In genomic region chr11:24496371-24496727, GRCh38 we compare ENCODE assay signal across 11 cellular contexts. TPM values are rescaled to one million over a fixed set of nuclear protein-coding genes. Genes with fewer than 3 reads are reported as not detected.
A peak's percentile ranks its signal among the peaks of the same experiment; 100 is the strongest.
DNase-seq lines count a peak whose midpoint lies in the region; ATAC-seq, FAIRE-seq and TF ChIP-seq lines count a peak whose summit lies in the region.
"Had no signal": no experiment of that assay in that cellular context is flagged by ENCODE, and none has a peak within 500 bp of the region (broad histone marks: within the 10 kb centered on the region; RNA-seq: fewer than 3 reads in every experiment).

No MANE protein-coding gene starts in this region.

- no peak for ATAC-seq in HepG2
- ATAC-seq in thoracic aorta (ENCODE audit: insufficient number of reproducible peaks, low FRiP score, low read depth): no peak
- ATAC-seq in HG03469 (IDR thresholded peaks at IDR 0.05; ENCODE audit: unreplicated experiment): no peak
- ATAC-seq: GM12878 had no signal

- POLR2A ChIA-PET in HepG2 (lab: Yijun Ruan, JAX): no interaction called here

- TF ChIP-seq EP300 in HepG2 (IDR thresholded peaks at IDR 0.05; ENCODE audit: low read depth in 2 of 2, low read length in 2 of 2) (no peak), HepG2 (CRISPR knock-in tag; IDR thresholded peaks at IDR 0.05; ENCODE audit: borderline replicate concordance) (no peak)

- H3K9me3 ChIP-seq in HepG2 (ENCODE audit: low read length) (no peaks in the 10 kb centered on the region), thoracic aorta (no peaks in the 10 kb centered on the region)

- TF ChIP-seq POLR2A in HepG2 (IDR thresholded peaks at IDR 0.05; ENCODE audit: insufficient read depth in 1 of 2, low read depth in 2 of 2, low read length in 2 of 2): no peak

- H3K27ac ChIP-seq in HepG2 (ENCODE audit: extremely low read length, insufficient read depth, low read length) (no peak overlapping the region), thoracic aorta (no peak overlapping the region)

- H3K9ac ChIP-seq in HepG2 (ENCODE audit: insufficient read depth, low read depth, low read length): no peak overlapping the region

- intact Hi-C loops in HepG2 (cut with micrococcal nuclease; ENCODE audit: unreplicated experiment): no loop called here

- H3K4me1 ChIP-seq in HepG2 (ENCODE audit: insufficient read depth, low read length) (no peaks in the 10 kb centered on the region), thoracic aorta (ENCODE audit: control insufficient read depth in 1 of 2, low read depth in 2 of 2) (peaks cover 0 to 6% of the 10 kb centered on the region in 2 donors)

- in situ Hi-C loops in HepG2 (cut with HindIII; ENCODE audit: extremely low pct_ligation_motif_present, low pct_unique_long_range_greater_than_20kb): no loop called here

- 34% methylated on average over 12 of the region's 13 CpGs for WGBS in HepG2 (ENCODE audit: low lambda C conversion rate)

- CTCF ChIA-PET in HepG2 (lab: Yijun Ruan, JAX; ENCODE audit: low intra/inter-chr PET ratio, low total read pairs): no interaction called here

- H3K4me2 ChIP-seq in HepG2 (ENCODE audit: low read depth, low read length): peak overlapping the region; percentile 40; the same call in 1 of the 2 replicates

- H2AFZ ChIP-seq in HepG2 (ENCODE audit: low read length): no peak overlapping the region

- no peak for TF ChIP-seq RAD21 in HepG2 (CRISPR knock-in tag; IDR thresholded peaks at IDR 0.05)

- DNase-seq in NCI-H146 (lab: John Stamatoyannopoulos, UW) (peak; percentile 0), NCI-H146 treated with DMSO at 0.1 percent for 48 hours (lab: John Stamatoyannopoulos, UW; ENCODE audit: unreplicated experiment) (no peak), cerebellar cortex (ENCODE audit: low spot score) (peak; percentile 5), HepG2 (ENCODE audit: low spot score) (no peak), thoracic aorta (ENCODE audit: low spot score) (no peak), NCI-H226 (no peak), NCI-H1048 (lab: John Stamatoyannopoulos, UW) (no peak)
- DNase-seq: activated CD4-positive, alpha-beta memory T cell treated with anti-CD3 and anti-CD28 coated beads, Interleukin-2, amount 10 ng/mL, durations not matched to agents 7 days and 5 days had no signal

- peak overlapping the region in 1 of 3 experiments; percentile 36; a peak in 1 of 6 replicates for H3K4me3 ChIP-seq in HepG2 (replicated peaks in 1 of 3; ENCODE audit: insufficient read depth in 1 of 3, low read depth in 2 of 3, low read length in 3 of 3)
- H3K4me3 ChIP-seq in thoracic aorta: peak overlapping the region; percentile 63
- H3K4me3 ChIP-seq: GM12878 had no signal

- H3K36me3 ChIP-seq in HepG2 (replicated peaks in 1 of 2; ENCODE audit: control insufficient read depth in 1 of 2, insufficient read depth in 2 of 2, low read length in 2 of 2): no peaks in the 10 kb centered on the region
- no peaks in the 10 kb centered on the region for H3K36me3 ChIP-seq in thoracic aorta

- no peak for TF ChIP-seq CTCF in HepG2 (CRISPR knock-in tag; IDR thresholded peaks at IDR 0.05)
- TF ChIP-seq CTCF in thoracic aorta (IDR thresholded peaks at IDR 0.05): no peak

- H4K20me1 ChIP-seq in HepG2 (ENCODE audit: insufficient read depth, low read length): no peaks in the 10 kb centered on the region

- FAIRE-seq in HepG2 (lab: Jason Lieb, UNC): no peak
- FAIRE-seq: GM12878 had no signal

- H3K27me3 ChIP-seq in HepG2 (ENCODE audit: control insufficient read depth in 1 of 2, insufficient read depth in 2 of 2, low read length in 2 of 2) (peaks cover 0 to 19% of the 10 kb centered on the region in 2 experiments; a peak in 4 of 5 replicates), thoracic aorta (replicated peaks; ENCODE audit: insufficient read depth) (no peaks in the 10 kb centered on the region)

- BruUV-seq in HepG2 (replicated peaks; lab: Mats Ljungman, UMichigan): no TSS peak

- no peaks in the 10 kb centered on the region for H3K79me2 ChIP-seq in HepG2 (ENCODE audit: insufficient read depth, low read length)

TF ChIP-seq in HepG2, 621 proteins besides CTCF, POLR2A, EP300 and RAD21:
- TF ChIP-seq EZH2 (conservative IDR thresholded peaks at IDR 0.05; ENCODE audit: low read depth, low read length) (peak; percentile 36; the same call in 1 of the 2 replicates), SMAD1 (CRISPR knock-in tag; IDR thresholded peaks at IDR 0.05; ENCODE audit: borderline replicate concordance, low read depth) (no peak)

RNA-seq across cellular contexts. Expression of gene LUZP2, which starts 0.5 kb away (rescaled TPM):
- total RNA-seq in HepG2 (2016; rRNA removed; fragmentation: Illumina TruSeq; extraction: Trizol) (not detected in 2 replicates), thoracic aorta (under 1 TPM in 1 of 2 donors, not detected in 1; 0.41 TPM)
- total RNA-seq in HepG2 (2016; cell fraction: cytosol; rRNA removed; fragmentation: Illumina TruSeq; extraction: Trizol; ENCODE audit: low read depth): not detected in 2 replicates
- not detected in 2 replicates for total RNA-seq in HepG2 (2016; cell fraction: insoluble cytoplasmic fraction; rRNA removed; fragmentation: Illumina TruSeq; extraction: Trizol)
- not detected in 2 replicates for total RNA-seq in HepG2 (2016; cell fraction: membrane; rRNA removed; fragmentation: Illumina TruSeq; extraction: Trizol)
- total RNA-seq in HepG2 (2016; cell fraction: nucleus; rRNA removed; fragmentation: Illumina TruSeq; extraction: Trizol): not detected in 2 replicates
- not detected in 2 replicates for polyA plus RNA-seq in HepG2 (2011; rRNA removed)
- not detected in 2 replicates for polyA plus RNA-seq in HepG2 (2011; cell fraction: cytosol; rRNA removed)
- not detected in 2 replicates for polyA plus RNA-seq in HepG2 (2011; cell fraction: nucleus; rRNA removed)
- polyA plus RNA-seq in HepG2 (2012): not detected in 2 replicates
- polyA plus RNA-seq in HepG2 (2016; cell fraction: cytosol; fragmentation: Illumina TruSeq; extraction: Trizol; ENCODE audit: low read depth): not detected in 2 replicates
- polyA plus RNA-seq in HepG2 (2016; cell fraction: insoluble cytoplasmic fraction; fragmentation: Illumina TruSeq; extraction: Trizol; ENCODE audit: low read depth): not detected in 2 replicates
- polyA plus RNA-seq in HepG2 (2016; cell fraction: membrane; fragmentation: Illumina TruSeq; extraction: Trizol; ENCODE audit: low read depth): not detected in 2 replicates
- polyA plus RNA-seq in HepG2 (2016; cell fraction: nucleus; fragmentation: Illumina TruSeq; extraction: Trizol; ENCODE audit: insufficient read depth, low read depth): not detected in 2 replicates
- polyA minus RNA-seq in HepG2 (2011; rRNA and poly(A)+ RNA removed; ENCODE audit: low replicate concordance): not detected in 2 replicates
- polyA minus RNA-seq in HepG2 (2011; cell fraction: cytosol; rRNA and poly(A)+ RNA removed): not detected in 2 replicates
- polyA minus RNA-seq in HepG2 (2011; cell fraction: nucleus; rRNA and poly(A)+ RNA removed): not detected in 2 replicates
- total RNA-seq: activated CD4-positive, alpha-beta memory T cell treated with anti-CD3 and anti-CD28 coated beads, Interleukin-2, amount 10 ng/mL, durations not matched to agents 7 days and 5 days; GM12878; mononuclear cell had no signal
- polyA plus RNA-seq: GM12878 had no signal

Comparison
In these comparisons a context has a peak if more than half of its experiments do, and no peak if none do; other contexts are left out.
1. DNase-seq: peak in NCI-H146 (single experiment) and cerebellar cortex (single experiment); none in NCI-H146 treated with DMSO at 0.1 percent for 48 hours (single experiment), HepG2 (single experiment), thoracic aorta (single experiment), NCI-H226 (single experiment) and NCI-H1048 (single experiment).